Comparison of ENCODE assay signal across 15 cellular contexts in the genomic region with DNA sequence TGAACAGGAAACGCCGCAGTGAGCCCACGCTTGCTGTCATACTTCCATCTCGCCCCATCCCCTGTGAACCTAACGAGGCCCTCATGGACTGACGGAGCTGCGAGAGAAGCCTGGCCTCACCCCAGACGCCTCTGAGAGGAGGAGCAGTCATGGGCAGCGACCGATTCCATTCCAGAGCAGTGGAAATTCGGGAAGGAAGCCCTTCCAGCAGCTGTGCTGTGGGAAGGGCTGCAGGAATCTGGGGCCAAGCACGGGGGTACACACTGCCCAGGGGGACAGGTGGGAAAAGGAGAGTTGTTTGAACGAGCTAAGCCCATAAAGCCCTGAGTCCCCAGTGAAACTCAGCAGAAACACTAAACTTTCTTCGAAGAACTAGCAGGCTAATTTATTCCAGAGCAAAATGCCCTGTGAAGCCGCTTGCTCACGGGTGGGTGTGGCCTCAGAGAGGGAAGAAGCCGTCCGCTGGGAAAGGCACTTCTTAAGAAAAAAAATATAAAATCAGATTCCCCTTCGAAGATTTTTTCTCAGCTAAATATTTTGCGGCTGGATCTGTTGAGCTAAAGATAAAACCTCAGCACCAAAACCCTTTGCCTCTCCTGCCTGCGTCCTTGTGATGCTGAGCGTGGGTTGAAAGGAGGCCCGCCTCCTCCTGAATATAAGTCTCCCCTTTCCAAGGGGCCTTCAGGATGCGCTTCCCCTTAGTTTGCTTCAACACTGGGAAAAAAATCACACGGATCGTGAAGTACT. TPM values are rescaled to one million over a fixed set of nuclear protein-coding genes. Genes with fewer than 3 reads are reported as not detected.
DNase-seq lines count a peak whose midpoint lies in the region; ATAC-seq and TF ChIP-seq lines count a peak whose summit lies in the region.
"Had no signal": no experiment of that assay in that cellular context is flagged by ENCODE, and none has a peak within 500 bp of the region (broad histone marks: within the 10 kb centered on the region; RNA-seq: fewer than 3 reads in every experiment).

No MANE protein-coding gene starts in this region.

- peaks cover 5% of the 10 kb centered on the region for H3K27me3 ChIP-seq in adipocyte (replicated peaks; ENCODE audit: control insufficient read depth, insufficient read depth, low read length)
- peaks cover 23% of the 10 kb centered on the region for H3K27me3 ChIP-seq in foreskin keratinocyte

- ATAC-seq in foreskin keratinocyte (peak; percentile 38), GM19324 (IDR thresholded peaks at IDR 0.05; ENCODE audit: low FRiP score, unreplicated experiment) (no peak)
- ATAC-seq: GM12878 had no signal

- DNase-seq in EH (ENCODE audit: low read depth) (peak; percentile 46), adipocyte (ENCODE audit: low read depth) (peak; percentile 73), foreskin keratinocyte (no peak), retinal pigment epithelial cell (ENCODE audit: low read depth) (no peak), middle frontal gyrus (ENCODE audit: extremely low spot score, low spot score) (no peak), NCI-H524 (lab: John Stamatoyannopoulos, UW) (no peak), NCI-H526 treated with DMSO at 0.1 percent for 48 hours (lab: John Stamatoyannopoulos, UW) (no peak)
- DNase-seq: activated CD4-positive, alpha-beta T cell treated with anti-CD3 and anti-CD28 coated beads for 48 hours; KBM-7; NCI-H1930; stimulated activated CD4-positive, alpha-beta T cell treated with anti-CD3 and anti-CD28 coated beads, Interleukin-1b, Interleukin-23, amount 100 ng/mL, for 48 hours; stimulated activated naive CD4-positive, alpha-beta T cell treated with Interleukin-2 at 50 U/mL for 16 hours; SW 1271 had no signal

- H3K4me1 ChIP-seq in adipocyte (ENCODE audit: control insufficient read depth, insufficient read depth, low read length) (peaks cover 9% of the 10 kb centered on the region), foreskin keratinocyte (peaks cover 9% of the 10 kb centered on the region)

- H3K9ac ChIP-seq in adipocyte (ENCODE audit: low read length), result peak overlapping the region; percentile 3

- H3K4me3 ChIP-seq in adipocyte (ENCODE audit: low read length), result peak overlapping the region; percentile 61
- H3K4me3 ChIP-seq in retinal pigment epithelial cell (ENCODE audit: low read length), result peak overlapping the region; percentile 22
- H3K4me3 ChIP-seq: GM12878 had no signal

- TF ChIP-seq CTCF in foreskin keratinocyte (conservative IDR thresholded peaks at IDR 0.05) (no peak), retinal pigment epithelial cell (conservative IDR thresholded peaks at IDR 0.05; ENCODE audit: low read depth, low read length) (no peak)

- H3K27ac ChIP-seq in foreskin keratinocyte, result no peak overlapping the region

- H3K36me3 ChIP-seq in adipocyte (ENCODE audit: control insufficient read depth, insufficient read depth, low read length, severe bottlenecking), result peaks cover 12% of the 10 kb centered on the region

- no peaks in the 10 kb centered on the region for H3K9me3 ChIP-seq in adipocyte (ENCODE audit: control insufficient read depth, low read length)

RNA-seq across cellular contexts. Expression of gene ANKMY1, which starts 38.2 kb away (rescaled TPM):
- total RNA-seq in foreskin keratinocyte, result 4.2 and 4.8 TPM in 2 replicates
- polyA plus RNA-seq in foreskin keratinocyte, result 2.8 and 2.9 TPM in 2 replicates

RNA-seq across cellular contexts. Expression of gene DUSP28, which starts 40.6 kb away (rescaled TPM):
- 1.8 and 2.6 TPM in 2 replicates for total RNA-seq in foreskin keratinocyte
- 2.1 and 2.5 TPM in 2 replicates for polyA plus RNA-seq in foreskin keratinocyte

RNA-seq across cellular contexts. Expression of gene RNPEPL1, which starts 48.7 kb away (rescaled TPM):
- total RNA-seq in foreskin keratinocyte, result 27.1 and 34.0 TPM in 2 replicates
- polyA plus RNA-seq in foreskin keratinocyte, result 41.6 and 53.0 TPM in 2 replicates

Comparison
In these comparisons a context has a peak if more than half of its experiments do, and no peak if none do; other contexts are left out.
1. DNase-seq: peak in EH (single experiment) and adipocyte (single experiment); none in foreskin keratinocyte (0 of 2), retinal pigment epithelial cell (single experiment), middle frontal gyrus (single experiment), NCI-H524 (0 of 2) and NCI-H526 treated with DMSO at 0.1 percent for 48 hours (single experiment).